In the genomic region with DNA sequence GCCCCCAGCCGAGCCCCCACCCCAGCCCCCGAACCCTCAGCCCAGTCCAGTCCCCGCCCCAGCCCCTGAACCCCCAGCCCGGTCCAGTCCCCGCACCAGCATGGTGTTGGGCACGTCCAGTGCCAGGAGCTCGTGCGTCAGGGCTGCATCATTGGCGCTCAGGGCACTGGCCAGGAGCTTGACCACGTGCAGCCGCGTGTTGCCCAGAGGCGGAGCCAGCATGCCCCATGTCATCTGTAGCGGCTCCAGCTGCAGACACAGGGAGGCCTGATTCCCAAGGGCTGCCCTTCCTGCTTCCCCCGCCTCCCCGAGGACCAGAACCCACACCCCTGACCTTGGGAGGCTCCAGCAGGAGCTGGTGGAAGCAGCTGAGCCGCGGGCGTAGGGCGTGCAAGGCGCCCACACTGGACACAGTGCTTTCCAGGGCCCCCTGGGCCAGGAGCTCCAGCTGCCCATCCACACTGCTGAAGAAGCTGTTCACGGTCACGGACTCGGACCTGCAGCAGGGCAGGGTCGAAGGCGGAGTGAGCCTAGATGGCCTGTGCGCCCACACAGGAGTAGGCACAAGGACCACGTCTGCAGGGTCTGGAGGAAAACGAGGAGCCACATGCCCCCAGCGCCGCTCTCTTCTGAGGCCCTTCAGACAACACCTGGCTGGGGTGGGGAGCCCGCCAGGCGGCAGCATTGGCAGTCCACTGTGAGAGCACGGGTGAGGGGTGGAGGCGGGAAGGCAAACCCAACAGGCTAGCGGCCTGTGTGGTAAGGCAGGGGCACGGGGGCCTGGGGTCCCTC, we compare ENCODE assay signal across 19 cellular contexts.
"Had no signal": no experiment of that assay in that cellular context is flagged by ENCODE, and none has a peak within 500 bp of the region (broad histone marks: within the 10 kb centered on the region; RNA-seq: fewer than 3 reads in every experiment).

No MANE protein-coding gene starts in this region.

- DNase-seq: effector CD4-positive, alpha-beta T cell; foreskin melanocyte; hippocampal formation; kidney glomerular epithelial cell; retina; stimulated activated CD4-positive, alpha-beta T cell treated with anti-CD3 and anti-CD28 coated beads, Interleukin-15, amount 100 ng/mL, for 24 hours; stimulated activated CD4-positive, alpha-beta T cell treated with anti-CD3 and anti-CD28 coated beads, Interleukin-1b, Interleukin-23, amount 100 ng/mL, for 48 hours; stimulated activated CD4-positive, alpha-beta T cell treated with anti-CD3 and anti-CD28 coated beads, Interleukin-4, amount 100 ng/mL, for 4 hours; stimulated activated naive B cell treated with anti-CD40 and anti-IgM and Interleukin-4, amounts not matched to agents 10 μg/mL and 1 μg/mL and 100 μg/mL, for 72 hours; stomach; substantia nigra; uterus had no signal

- H3K9me3 ChIP-seq: heart left ventricle, psoas muscle, right lobe of liver, stomach, uterus had no signal

- H3K9me3 Mint-ChIP-seq: nephron; stimulated activated naive B cell treated with anti-CD40 and anti-IgM and Interleukin-4, amounts not matched to agents 10 μg/mL and 1 μg/mL and 100 μg/mL, for 72 hours; type B pancreatic cell had no signal

- H3K27ac ChIP-seq: coronary artery, heart left ventricle, psoas muscle, right lobe of liver, stomach, uterus had no signal

- H3K4me1 Mint-ChIP-seq: nephron had no signal

- ATAC-seq: left lobe of liver; psoas muscle; right lobe of liver; stimulated activated naive B cell treated with anti-CD40 and anti-IgM and Interleukin-4, amounts not matched to agents 10 μg/mL and 1 μg/mL and 100 μg/mL, for 72 hours had no signal

- H3K4me1 ChIP-seq: heart left ventricle, psoas muscle, right lobe of liver, stomach, uterus had no signal

- H3K4me3 Mint-ChIP-seq: nephron; stimulated activated naive B cell treated with anti-CD40 and anti-IgM and Interleukin-4, amounts not matched to agents 10 μg/mL and 1 μg/mL and 100 μg/mL, for 72 hours; type B pancreatic cell had no signal

- H3K27ac Mint-ChIP-seq: nephron, type B pancreatic cell had no signal

- H3K27me3 Mint-ChIP-seq: stimulated activated naive B cell treated with anti-CD40 and anti-IgM and Interleukin-4, amounts not matched to agents 10 μg/mL and 1 μg/mL and 100 μg/mL, for 72 hours; type B pancreatic cell had no signal

- H3K36me3 ChIP-seq: uterus had no signal

- H3K27me3 ChIP-seq: heart left ventricle, right lobe of liver, stomach, uterus had no signal

- H3K4me3 ChIP-seq: coronary artery, heart left ventricle, psoas muscle, right lobe of liver, stomach, uterus had no signal
